8 cellular contexts compared by ENCODE assay signal in genomic region chr3:102673271-102674115, GRCh38.
DNase-seq lines count a peak whose midpoint lies in the region; ATAC-seq lines count a peak whose summit lies in the region.

No MANE protein-coding gene starts in this region.

- DNase-seq in CD4-positive, CD25-positive, alpha-beta regulatory T cell, result peak; percentile 15 to 50 (median 42)
- DNase-seq in NCI-H510A treated with DMSO at 0.1 percent for 48 hours (lab: John Stamatoyannopoulos, UW), result peak; percentile 71
- peak; percentile 46 for DNase-seq in activated CD4-positive, alpha-beta T cell treated with anti-CD3 and anti-CD28 coated beads, Interleukin-2, amount 50 U/mL, for 1 hour
- DNase-seq in ecto neural progenitor cell (ENCODE audit: low spot score), result peak; percentile 84
- DNase-seq in lung microvascular endothelial cell (ENCODE audit: low read depth in 2 of 2), result peak; percentile 39 to 62
- peak; percentile 21 to 33 for DNase-seq in stimulated activated CD8-positive, alpha-beta memory T cell treated with anti-CD3 and anti-CD28 coated beads, Interleukin-15, amount 100 ng/mL, for 48 hours (ENCODE audit: low read depth in 2 of 2)

- H3K9me3 Mint-ChIP-seq in CD4-positive, CD25-positive, alpha-beta regulatory T cell, result no peaks in the 10 kb centered on the region

- H3K36me3 ChIP-seq in CD4-positive, CD25-positive, alpha-beta regulatory T cell (ENCODE audit: control insufficient read depth, insufficient read depth, low read length), result no peaks in the 10 kb centered on the region

- H3K27ac Mint-ChIP-seq in CD4-positive, CD25-positive, alpha-beta regulatory T cell, result no peak overlapping the region

- no peaks in the 10 kb centered on the region for H3K9me3 ChIP-seq in CD4-positive, CD25-positive, alpha-beta regulatory T cell (ENCODE audit: control insufficient read depth in 2 of 2, low read length in 2 of 2)

- no peak overlapping the region for H3K4me3 Mint-ChIP-seq in CD4-positive, CD25-positive, alpha-beta regulatory T cell

- peaks cover 5% of the 10 kb centered on the region for H3K27me3 Mint-ChIP-seq in CD4-positive, CD25-positive, alpha-beta regulatory T cell

- no peak for ATAC-seq in CD4-positive, CD25-positive, alpha-beta regulatory T cell (ENCODE audit: low read depth in 2 of 2)
- ATAC-seq in GM19372 (IDR thresholded peaks at IDR 0.05; ENCODE audit: low read depth, unreplicated experiment), result peak; percentile 87
- peak; percentile 81 for ATAC-seq in HG03520 (IDR thresholded peaks at IDR 0.05; ENCODE audit: unreplicated experiment)

- H3K36me3 Mint-ChIP-seq in CD4-positive, CD25-positive, alpha-beta regulatory T cell, result no peaks in the 10 kb centered on the region

- H3K4me1 Mint-ChIP-seq in CD4-positive, CD25-positive, alpha-beta regulatory T cell, result peaks cover 0 to 3% (median 1%) of the 10 kb centered on the region in 4 donors

- H3K4me3 ChIP-seq in CD4-positive, CD25-positive, alpha-beta regulatory T cell (ENCODE audit: low read depth, low read length), result no peak overlapping the region

- no peak overlapping the region for H3K27ac ChIP-seq in CD4-positive, CD25-positive, alpha-beta regulatory T cell (ENCODE audit: insufficient read depth, low read length, poor library complexity, severe bottlenecking)

- no peaks in the 10 kb centered on the region for H3K4me1 ChIP-seq in CD4-positive, CD25-positive, alpha-beta regulatory T cell (ENCODE audit: control insufficient read depth, insufficient read depth, low read length, poor library complexity, severe bottlenecking)

- H3K27me3 ChIP-seq in CD4-positive, CD25-positive, alpha-beta regulatory T cell (ENCODE audit: control insufficient read depth, insufficient read depth, low read length), result peaks cover 2% of the 10 kb centered on the region

Comparison
In these comparisons a context has a peak if more than half of its experiments do, and no peak if none do; other contexts are left out.
1. ATAC-seq: peak in GM19372 (single experiment) and HG03520 (single experiment); none in CD4-positive, CD25-positive, alpha-beta regulatory T cell (0 of 2).
2. DNase-seq: peak in every context shown above with its lines; median percentile 84 in ecto neural progenitor cell; 71 in NCI-H510A treated with DMSO at 0.1 percent for 48 hours; 50 in lung microvascular endothelial cell; 46 in activated CD4-positive, alpha-beta T cell treated with anti-CD3 and anti-CD28 coated beads, Interleukin-2, amount 50 U/mL, for 1 hour; 42 in CD4-positive, CD25-positive, alpha-beta regulatory T cell; 27 in stimulated activated CD8-positive, alpha-beta memory T cell treated with anti-CD3 and anti-CD28 coated beads, Interleukin-15, amount 100 ng/mL, for 48 hours.